ENCODE assay signal across 9 cellular contexts in genomic region chr9:79574166-79574565, GRCh38. TPM values are rescaled to one million over a fixed set of nuclear protein-coding genes. Genes with fewer than 3 reads are reported as not detected.
DNase-seq lines count a peak whose midpoint lies in the region; ATAC-seq and TF ChIP-seq lines count a peak whose summit lies in the region.
"Had no signal": no experiment of that assay in that cellular context is flagged by ENCODE, and none has a peak within 500 bp of the region (broad histone marks: within the 10 kb centered on the region; RNA-seq: fewer than 3 reads in every experiment).

No MANE protein-coding gene starts in this region.

- peaks cover 51% of the 10 kb centered on the region for H3K4me1 Mint-ChIP-seq in activated naive CD8-positive, alpha-beta T cell treated with anti-CD3 and anti-CD28 coated beads for 36 hours
- H3K4me1 Mint-ChIP-seq in immature natural killer cell: peaks cover 59 to 66% of the 10 kb centered on the region in 2 donors
- peaks cover 63% of the 10 kb centered on the region for H3K4me1 Mint-ChIP-seq in stimulated activated memory B cell treated with anti-CD40 and anti-IgM and Interleukin-4, amounts not matched to agents 10 μg/mL and 1 μg/mL and 100 μg/mL, for 72 hours

- peaks cover 36% of the 10 kb centered on the region for H3K36me3 Mint-ChIP-seq in activated naive CD8-positive, alpha-beta T cell treated with anti-CD3 and anti-CD28 coated beads for 36 hours
- peaks cover 0 to 5% (median 0%) of the 10 kb centered on the region in 3 donors for H3K36me3 Mint-ChIP-seq in immature natural killer cell
- H3K36me3 Mint-ChIP-seq in stimulated activated memory B cell treated with anti-CD40 and anti-IgM and Interleukin-4, amounts not matched to agents 10 μg/mL and 1 μg/mL and 100 μg/mL, for 72 hours: peaks cover 27% of the 10 kb centered on the region

- peak overlapping the region; percentile 87 for H3K27ac Mint-ChIP-seq in activated naive CD8-positive, alpha-beta T cell treated with anti-CD3 and anti-CD28 coated beads for 36 hours
- peak overlapping the region; percentile 91 to 98 (median 93) for H3K27ac Mint-ChIP-seq in immature natural killer cell
- no peak overlapping the region for H3K27ac Mint-ChIP-seq in stimulated activated memory B cell treated with anti-CD40 and anti-IgM and Interleukin-4, amounts not matched to agents 10 μg/mL and 1 μg/mL and 100 μg/mL, for 72 hours

- no peaks in the 10 kb centered on the region for H3K27me3 Mint-ChIP-seq in activated naive CD8-positive, alpha-beta T cell treated with anti-CD3 and anti-CD28 coated beads for 36 hours
- peaks cover 11 to 25% (median 13%) of the 10 kb centered on the region in 3 donors for H3K27me3 Mint-ChIP-seq in immature natural killer cell (ENCODE audit: low read depth in 3 of 3)
- H3K27me3 Mint-ChIP-seq in stimulated activated memory B cell treated with anti-CD40 and anti-IgM and Interleukin-4, amounts not matched to agents 10 μg/mL and 1 μg/mL and 100 μg/mL, for 72 hours: no peaks in the 10 kb centered on the region

- peak overlapping the region; percentile 89 for H3K27ac ChIP-seq in HL-60 (replicated peaks)

- no peak for ATAC-seq in stimulated activated memory B cell treated with anti-CD40 and anti-IgM and Interleukin-4, amounts not matched to agents 10 μg/mL and 1 μg/mL and 100 μg/mL, for 72 hours

- DNase-seq in HL-60 (ENCODE audit: low read depth in 1 of 2, low spot score in 1 of 2) (no peak), immature natural killer cell (no peak), NCI-H146 treated with DMSO at 0.1 percent for 48 hours (lab: John Stamatoyannopoulos, UW; ENCODE audit: unreplicated experiment) (no peak), NCI-H1092 (lab: John Stamatoyannopoulos, UW) (no peak), SHP77 treated with DMSO at 0.1 percent for 48 hours (lab: John Stamatoyannopoulos, UW) (no peak)
- DNase-seq in activated naive CD8-positive, alpha-beta T cell treated with anti-CD3 and anti-CD28 coated beads for 36 hours: no peak
- DNase-seq: activated naive CD4-positive, alpha-beta T cell; NCI-H446 treated with DMSO at 0.1 percent for 48 hours had no signal

- H3K4me3 Mint-ChIP-seq in activated naive CD8-positive, alpha-beta T cell treated with anti-CD3 and anti-CD28 coated beads for 36 hours: peak overlapping the region; percentile 95
- peak overlapping the region; percentile 91 to 98 (median 93) for H3K4me3 Mint-ChIP-seq in immature natural killer cell
- peak overlapping the region; percentile 89 for H3K4me3 Mint-ChIP-seq in stimulated activated memory B cell treated with anti-CD40 and anti-IgM and Interleukin-4, amounts not matched to agents 10 μg/mL and 1 μg/mL and 100 μg/mL, for 72 hours

- no peaks in the 10 kb centered on the region for H3K27me3 ChIP-seq in HL-60 (ENCODE audit: insufficient read depth, poor library complexity, severe bottlenecking)

- TF ChIP-seq CTCF in HL-60 (IDR thresholded peaks at IDR 0.05; ENCODE audit: insufficient read depth, low read length): no peak

- no peaks in the 10 kb centered on the region for H3K9me3 Mint-ChIP-seq in activated naive CD8-positive, alpha-beta T cell treated with anti-CD3 and anti-CD28 coated beads for 36 hours
- H3K9me3 Mint-ChIP-seq in immature natural killer cell: peaks cover 0 to 3% (median 0%) of the 10 kb centered on the region in 6 donors
- no peaks in the 10 kb centered on the region for H3K9me3 Mint-ChIP-seq in stimulated activated memory B cell treated with anti-CD40 and anti-IgM and Interleukin-4, amounts not matched to agents 10 μg/mL and 1 μg/mL and 100 μg/mL, for 72 hours

- H3K4me3 ChIP-seq in HL-60 (replicated peaks; ENCODE audit: insufficient read depth, low read length): peak overlapping the region; percentile 52

RNA-seq across cellular contexts. Expression of gene TLE4, which starts 2.4 kb away (rescaled TPM):
- 10 to 100 TPM; 30.1 to 35.3 TPM for total RNA-seq in activated naive CD8-positive, alpha-beta T cell treated with anti-CD3 and anti-CD28 coated beads for 36 hours
- 10 to 100 TPM; 38.0 to 41.4 (median 38.1) TPM for polyA plus RNA-seq in immature natural killer cell
